8 cellular contexts compared by ENCODE assay signal in genomic region chr1:67148516-67149178, GRCh38. TPM values are rescaled to one million over a fixed set of nuclear protein-coding genes. Genes with fewer than 3 reads are reported as not detected.
A peak's percentile ranks its signal among the peaks of the same experiment; 100 is the strongest.
DNase-seq lines count a peak whose midpoint lies in the region; ATAC-seq and TF ChIP-seq lines count a peak whose summit lies in the region.

No MANE protein-coding gene starts in this region.

- no peak overlapping the region for H3K23ac ChIP-seq in mesenchymal stem cell (ENCODE audit: low read length in 2 of 2)

- no peak for DNase-seq in RWPE2 (ENCODE audit: low spot score)
- DNase-seq in mesenchymal stem cell = peak; percentile 14
- no peak for DNase-seq in MG63
- DNase-seq in activated CD4-positive, CD25-positive, alpha-beta regulatory T cell (lab: John Stamatoyannopoulos, UW) = no peak
- no peak for DNase-seq in DMS153 (lab: John Stamatoyannopoulos, UW)
- DNase-seq in spleen = no peak

- no peaks in the 10 kb centered on the region for H3K79me1 ChIP-seq in mesenchymal stem cell (replicated peaks; ENCODE audit: low read length, poor library complexity, severe bottlenecking)

- peak; percentile 12 for ATAC-seq in GM18519 (IDR thresholded peaks at IDR 0.05; ENCODE audit: low FRiP score, unreplicated experiment)
- peak; percentile 46 for ATAC-seq in HG02759 (IDR thresholded peaks at IDR 0.05; ENCODE audit: unreplicated experiment)
- peak; percentile 15; the same call in 1 of the 3 replicates for ATAC-seq in RWPE2 (ENCODE audit: low read depth)

- H3K4me1 ChIP-seq in RWPE2 (ENCODE audit: insufficient read depth, poor library complexity, severe bottlenecking) = no peaks in the 10 kb centered on the region
- peaks cover 3% of the 10 kb centered on the region for H3K4me1 ChIP-seq in mesenchymal stem cell (ENCODE audit: control insufficient read depth, insufficient read depth, low read depth, low read length)
- H3K4me1 ChIP-seq in spleen = peaks cover 0 to 12% (median 9%) of the 10 kb centered on the region in 6 donors

- H3K9ac ChIP-seq in mesenchymal stem cell (ENCODE audit: low read length) = peak overlapping the region; percentile 49

- H3K4ac ChIP-seq in mesenchymal stem cell (ENCODE audit: low read depth in 1 of 2, low read length in 2 of 2) = peak overlapping the region in 1 of 2 experiments; percentile 7

- no peaks in the 10 kb centered on the region for H3K9me3 ChIP-seq in RWPE2 (ENCODE audit: severe bottlenecking)
- no peaks in the 10 kb centered on the region for H3K9me3 ChIP-seq in mesenchymal stem cell (ENCODE audit: control insufficient read depth, low read length)
- H3K9me3 ChIP-seq in MG63 = no peaks in the 10 kb centered on the region
- no peaks in the 10 kb centered on the region for H3K9me3 ChIP-seq in spleen

- H3K14ac ChIP-seq in mesenchymal stem cell (ENCODE audit: low read length in 2 of 2) = no peak overlapping the region

- 72% methylated on average over 3 of the region's 6 CpGs for WGBS in mesenchymal stem cell
- 50 to 71% (median 54%) methylated on average over 6 of the region's 6 CpGs for WGBS in spleen, 5 donors

- no peak overlapping the region for H2AK5ac ChIP-seq in mesenchymal stem cell (ENCODE audit: low read length, severe bottlenecking)

- H3K27me3 ChIP-seq in RWPE2 (ENCODE audit: insufficient read depth, poor library complexity, severe bottlenecking) (no peaks in the 10 kb centered on the region), mesenchymal stem cell (ENCODE audit: control insufficient read depth in 1 of 2, insufficient read depth in 1 of 2, low read length in 2 of 2) (peaks cover 0 to 9% of the 10 kb centered on the region in 2 experiments), MG63 (no peaks in the 10 kb centered on the region; the same call in 1 of the 2 replicates), spleen (replicated peaks in 1 of 7) (peaks cover 0 to 4% (median 0%) of the 10 kb centered on the region in 7 donors)

- no peak for TF ChIP-seq POLR2A in spleen (IDR thresholded peaks at IDR 0.05)

- peak overlapping the region; percentile 18 for H2AFZ ChIP-seq in mesenchymal stem cell (ENCODE audit: low read depth, low read length)

- no peak overlapping the region for H2BK120ac ChIP-seq in mesenchymal stem cell (ENCODE audit: low read depth, low read length)

- H3K27ac ChIP-seq in RWPE2 (ENCODE audit: poor library complexity, severe bottlenecking) = no peak overlapping the region
- H3K27ac ChIP-seq in mesenchymal stem cell (ENCODE audit: low read length, poor library complexity, severe bottlenecking) = no peak overlapping the region
- H3K27ac ChIP-seq in spleen = no peak overlapping the region

- intact Hi-C loops in spleen (cut with DNase I; ENCODE audit: low total_unique reads) = loop anchor here (5.0 kb wide), 1 partner anchor 156 kb away; no protein-coding TSS in a partner anchor

- no peak overlapping the region for H2BK5ac ChIP-seq in mesenchymal stem cell (ENCODE audit: low read depth, low read length, poor library complexity, severe bottlenecking)

- no peak overlapping the region for H3K18ac ChIP-seq in mesenchymal stem cell (ENCODE audit: low read depth in 1 of 2, low read length in 2 of 2)

- no peak overlapping the region for H3K4me2 ChIP-seq in mesenchymal stem cell (ENCODE audit: low read length, poor library complexity, severe bottlenecking)

- H3K36me3 ChIP-seq in RWPE2 (ENCODE audit: low read depth) (no peaks in the 10 kb centered on the region), mesenchymal stem cell (ENCODE audit: control insufficient read depth in 1 of 2, insufficient read depth in 2 of 2, low read depth in 1 of 2, low read length in 2 of 2) (no peaks in the 10 kb centered on the region), MG63 (no peaks in the 10 kb centered on the region), spleen (no peaks in the 10 kb centered on the region)

- H2BK15ac ChIP-seq in mesenchymal stem cell (ENCODE audit: low read depth, poor library complexity, severe bottlenecking) = no peak overlapping the region

- H3K4me3 ChIP-seq in RWPE2 (ENCODE audit: severe bottlenecking) = no peak overlapping the region
- H3K4me3 ChIP-seq in mesenchymal stem cell (ENCODE audit: insufficient read depth in 1 of 2, low read depth in 1 of 2, low read length in 2 of 2) = peak overlapping the region in 1 of 2 experiments; percentile 51
- no peak overlapping the region for H3K4me3 ChIP-seq in MG63
- H3K4me3 ChIP-seq in spleen = no peak overlapping the region

- H4K8ac ChIP-seq in mesenchymal stem cell (ENCODE audit: low read length) = peak overlapping the region; percentile 47

- H2BK12ac ChIP-seq in mesenchymal stem cell (ENCODE audit: low read length in 2 of 2) = no peak overlapping the region

- no peak for TF ChIP-seq CTCF in RWPE2 (IDR thresholded peaks at IDR 0.05; ENCODE audit: poor library complexity, severe bottlenecking)
- no peak for TF ChIP-seq CTCF in spleen (IDR thresholded peaks at IDR 0.05 in 8 of 11, conservative IDR thresholded peaks at IDR 0.05 in 3 of 11)

- H4K91ac ChIP-seq in mesenchymal stem cell (ENCODE audit: low read length) = no peak overlapping the region

RNA-seq across cellular contexts. Expression of gene C1orf141, which starts 13.9 kb away (rescaled TPM):
- not detected for polyA plus RNA-seq in mesenchymal stem cell (2013, experiment 1 of 2)
- polyA plus RNA-seq in mesenchymal stem cell (2013, experiment 2 of 2) = not detected
- total RNA-seq in MG63 (2014; rRNA removed; shearing (Covaris generic); ENCODE audit: low replicate concordance) = not detected in 2 replicates
- total RNA-seq in spleen = not detected
- not detected for polyA plus RNA-seq in spleen

RNA-seq across cellular contexts. Expression of gene IL23R, which starts 17.6 kb away (rescaled TPM):
- not detected for polyA plus RNA-seq in mesenchymal stem cell (2013, experiment 1 of 2)
- polyA plus RNA-seq in mesenchymal stem cell (2013, experiment 2 of 2) = not detected
- not detected in 2 replicates for total RNA-seq in MG63 (2014; rRNA removed; shearing (Covaris generic); ENCODE audit: low replicate concordance)
- total RNA-seq in spleen = 1 to 10 TPM in 3 of 7 donors, under 1 TPM in 3, not detected in 1; 0.38 to 1.2 (median 0.86) TPM
- polyA plus RNA-seq in spleen = under 1 TPM in 2 of 3 donors, not detected in 1; 0.07 to 0.08 TPM
